In genomic region chr11:44883277-44883676, GRCh38 we compare ENCODE assay signal across 18 cellular contexts.
DNase-seq lines count a peak whose midpoint lies in the region; ATAC-seq and TF ChIP-seq lines count a peak whose summit lies in the region.
"Had no signal": no experiment of that assay in that cellular context is flagged by ENCODE, and none has a peak within 500 bp of the region (broad histone marks: within the 10 kb centered on the region; RNA-seq: fewer than 3 reads in every experiment).

No MANE protein-coding gene starts in this region.

- H3K4me3 Mint-ChIP-seq in brain: no peak overlapping the region
- H3K4me3 Mint-ChIP-seq in neural crest cell: no peak overlapping the region
- no peak overlapping the region for H3K4me3 Mint-ChIP-seq in activated CD4-positive, alpha-beta T cell treated with anti-CD3 and anti-CD28 coated beads, Interleukin-2, amount 10 ng/mL, durations not matched to agents 24 days and 14 days
- H3K4me3 Mint-ChIP-seq: activated naive CD4-positive, alpha-beta T cell treated with anti-CD3 and anti-CD28 coated beads, Interleukin-2, amount 10 ng/mL, durations not matched to agents 7 days and 5 days had no signal

- H3K27ac Mint-ChIP-seq in brain (peak overlapping the region in 4 of 5 experiments; percentile 80 to 87 (median 83)), neural crest cell (ENCODE audit: unreplicated experiment) (peak overlapping the region; percentile 27)
- no peak overlapping the region for H3K27ac Mint-ChIP-seq in activated CD4-positive, alpha-beta T cell treated with anti-CD3 and anti-CD28 coated beads, Interleukin-2, amount 10 ng/mL, durations not matched to agents 24 days and 14 days
- H3K27ac Mint-ChIP-seq: activated naive CD4-positive, alpha-beta T cell treated with anti-CD3 and anti-CD28 coated beads, Interleukin-2, amount 10 ng/mL, durations not matched to agents 7 days and 5 days had no signal

- peak; percentile 46 for ATAC-seq in GM18499 (IDR thresholded peaks at IDR 0.05; ENCODE audit: insufficient read depth, unreplicated experiment)
- ATAC-seq in HG02798 (IDR thresholded peaks at IDR 0.05; ENCODE audit: poor library complexity, unreplicated experiment): peak; percentile 62
- no peak for ATAC-seq in HG03097 (IDR thresholded peaks at IDR 0.05; ENCODE audit: low FRiP score, unreplicated experiment)
- ATAC-seq: right cardiac atrium had no signal

- H3K36me3 Mint-ChIP-seq in brain (no peaks in the 10 kb centered on the region), neural crest cell (ENCODE audit: low read depth) (no peaks in the 10 kb centered on the region)
- H3K36me3 Mint-ChIP-seq in activated CD4-positive, alpha-beta T cell treated with anti-CD3 and anti-CD28 coated beads, Interleukin-2, amount 10 ng/mL, durations not matched to agents 24 days and 14 days (ENCODE audit: low read depth): no peaks in the 10 kb centered on the region
- H3K36me3 Mint-ChIP-seq: activated naive CD4-positive, alpha-beta T cell treated with anti-CD3 and anti-CD28 coated beads, Interleukin-2, amount 10 ng/mL, durations not matched to agents 7 days and 5 days; type B pancreatic cell had no signal

- DNase-seq in neural crest cell (ENCODE audit: low read depth, low spot score): no peak
- no peak for DNase-seq in activated CD4-positive, alpha-beta T cell treated with anti-CD3 and anti-CD28 coated beads, Interleukin-2, amount 10 ng/mL, durations not matched to agents 24 days and 14 days
- DNase-seq in DMS 273 (lab: John Stamatoyannopoulos, UW; ENCODE audit: unreplicated experiment): no peak
- DNase-seq: activated CD4-positive, alpha-beta T cell treated with anti-CD3 and anti-CD28 coated beads for 48 hours; activated naive CD4-positive, alpha-beta T cell treated with anti-CD3 and anti-CD28 coated beads, Interleukin-2, amount 10 ng/mL, durations not matched to agents 7 days and 5 days; AML-193; glutamatergic neuron; left ventricle myocardium inferior; NCI-H1092; NCI-H2029; NCI-H446; stimulated activated naive CD4-positive, alpha-beta T cell had no signal

- TF ChIP-seq CTCF in brain (conservative IDR thresholded peaks at IDR 0.05) (no peak), neural crest cell (conservative IDR thresholded peaks at IDR 0.05) (no peak)

- H3K9me3 Mint-ChIP-seq in brain (peaks cover 0 to 2% (median 0%) of the 10 kb centered on the region in 5 experiments), neural crest cell (no peaks in the 10 kb centered on the region)
- no peaks in the 10 kb centered on the region for H3K9me3 Mint-ChIP-seq in activated CD4-positive, alpha-beta T cell treated with anti-CD3 and anti-CD28 coated beads, Interleukin-2, amount 10 ng/mL, durations not matched to agents 24 days and 14 days
- H3K9me3 Mint-ChIP-seq: activated naive CD4-positive, alpha-beta T cell treated with anti-CD3 and anti-CD28 coated beads, Interleukin-2, amount 10 ng/mL, durations not matched to agents 7 days and 5 days; type B pancreatic cell had no signal

- intact Hi-C loops in activated CD4-positive, alpha-beta T cell treated with anti-CD3 and anti-CD28 coated beads, Interleukin-2, amount 10 ng/mL, durations not matched to agents 24 days and 14 days (cut with micrococcal nuclease): no loop called here

- peaks cover 66% of the 10 kb centered on the region for H3K4me1 Mint-ChIP-seq in brain
- H3K4me1 Mint-ChIP-seq in neural crest cell: peaks cover 57% of the 10 kb centered on the region
- H3K4me1 Mint-ChIP-seq in activated CD4-positive, alpha-beta T cell treated with anti-CD3 and anti-CD28 coated beads, Interleukin-2, amount 10 ng/mL, durations not matched to agents 24 days and 14 days: no peaks in the 10 kb centered on the region
- H3K4me1 Mint-ChIP-seq: activated naive CD4-positive, alpha-beta T cell treated with anti-CD3 and anti-CD28 coated beads, Interleukin-2, amount 10 ng/mL, durations not matched to agents 7 days and 5 days had no signal

- H3K27me3 Mint-ChIP-seq in brain (no peaks in the 10 kb centered on the region), neural crest cell (ENCODE audit: low read depth) (no peaks in the 10 kb centered on the region)
- H3K27me3 Mint-ChIP-seq in activated CD4-positive, alpha-beta T cell treated with anti-CD3 and anti-CD28 coated beads, Interleukin-2, amount 10 ng/mL, durations not matched to agents 24 days and 14 days: peaks cover 5% of the 10 kb centered on the region
- H3K27me3 Mint-ChIP-seq: activated naive CD4-positive, alpha-beta T cell treated with anti-CD3 and anti-CD28 coated beads, Interleukin-2, amount 10 ng/mL, durations not matched to agents 7 days and 5 days; type B pancreatic cell had no signal
